In the genomic region with DNA sequence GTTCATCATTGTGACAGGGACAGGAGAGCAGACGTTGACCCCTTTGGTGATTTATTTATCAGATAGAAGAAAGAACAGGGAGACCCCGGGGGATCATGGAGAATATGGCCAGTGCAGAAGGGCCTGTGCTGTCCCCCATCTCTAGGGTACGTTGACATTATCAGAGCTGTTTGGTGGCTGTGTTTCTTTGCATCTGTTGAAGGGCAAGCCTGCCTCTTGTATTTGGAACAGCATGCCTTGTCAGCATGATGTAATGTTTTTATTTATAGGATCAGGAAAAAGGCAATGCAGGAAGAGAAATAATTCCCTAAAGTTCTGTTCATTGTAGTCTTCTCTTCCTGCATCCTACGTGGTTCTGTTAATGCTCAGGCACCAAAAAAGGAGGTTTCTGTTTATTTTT, we compare ENCODE assay signal across 16 cellular contexts. TPM values are rescaled to one million over a fixed set of nuclear protein-coding genes. Genes with fewer than 3 reads are reported as not detected.
DNase-seq lines count a peak whose midpoint lies in the region; ATAC-seq lines count a peak whose summit lies in the region.
"Had no signal": no experiment of that assay in that cellular context is flagged by ENCODE, and none has a peak within 500 bp of the region (broad histone marks: within the 10 kb centered on the region; RNA-seq: fewer than 3 reads in every experiment).

No MANE protein-coding gene starts in this region.

- H3K27me3 Mint-ChIP-seq in T-helper 17 cell, result no peaks in the 10 kb centered on the region
- no peaks in the 10 kb centered on the region for H3K27me3 Mint-ChIP-seq in naive thymus-derived CD8-positive, alpha-beta T cell
- H3K27me3 Mint-ChIP-seq: activated T-cell treated with anti-CD3 and anti-CD28 coated beads, Interleukin-2, amount 50 U/mL, for 24 hours; dendritic cell treated with granulocyte-macrophage colony-stimulating factor and Interleukin-4, amounts not matched to agents 40 ng/mL and 50 ng/mL, for 4 days; IgD-negative memory B cell; naive B cell had no signal

- ATAC-seq in activated naive CD4-positive, alpha-beta T cell treated with anti-CD3 and anti-CD28 coated beads, Interleukin-2, amount 50 U/mL, for 72 hours, result no peak
- no peak for ATAC-seq in T-helper 17 cell
- peak; percentile 86 for ATAC-seq in Right ventricle myocardium superior (ENCODE audit: poor library complexity)
- no peak for ATAC-seq in stimulated activated effector memory CD8-positive, alpha-beta T cell treated with anti-CD3 and anti-CD28 coated beads, Interleukin-12 subunit alpha, Interleukin-12 subunit beta, amount 100 ng/mL, for 72 hours
- no peak for ATAC-seq in naive thymus-derived CD8-positive, alpha-beta T cell

- no peaks in the 10 kb centered on the region for H3K9me3 ChIP-seq in T-helper 17 cell (ENCODE audit: control insufficient read depth, low read length, poor library complexity, severe bottlenecking)
- H3K9me3 ChIP-seq: esophagus squamous epithelium had no signal

- POLR2A ChIA-PET in naive thymus-derived CD8-positive, alpha-beta T cell (lab: Charles Lee), result interaction anchor here (0.6 kb wide), 1 partner anchor 13 kb away, joined by 3 read pairs; no protein-coding TSS in a partner anchor

- peaks cover 28% of the 10 kb centered on the region for H3K4me1 Mint-ChIP-seq in T-helper 17 cell
- peaks cover 39% of the 10 kb centered on the region for H3K4me1 Mint-ChIP-seq in stimulated activated effector memory CD8-positive, alpha-beta T cell treated with anti-CD3 and anti-CD28 coated beads, Interleukin-12 subunit alpha, Interleukin-12 subunit beta, amount 100 ng/mL, for 72 hours
- peaks cover 11 to 18% (median 14%) of the 10 kb centered on the region in 4 donors for H3K4me1 Mint-ChIP-seq in naive thymus-derived CD8-positive, alpha-beta T cell

- H3K9me3 Mint-ChIP-seq in activated naive CD4-positive, alpha-beta T cell treated with anti-CD3 and anti-CD28 coated beads, Interleukin-2, amount 50 U/mL, for 72 hours, result peaks cover under 1 to 1% of the 10 kb centered on the region in 2 donors
- no peaks in the 10 kb centered on the region for H3K9me3 Mint-ChIP-seq in stimulated activated effector memory CD8-positive, alpha-beta T cell treated with anti-CD3 and anti-CD28 coated beads, Interleukin-12 subunit alpha, Interleukin-12 subunit beta, amount 100 ng/mL, for 72 hours
- H3K9me3 Mint-ChIP-seq in naive thymus-derived CD8-positive, alpha-beta T cell, result peaks cover 0 to 1% (median 0%) of the 10 kb centered on the region in 9 donors
- H3K9me3 Mint-ChIP-seq: activated T-cell treated with anti-CD3 and anti-CD28 coated beads, Interleukin-2, amount 50 U/mL, for 24 hours; dendritic cell treated with granulocyte-macrophage colony-stimulating factor and Interleukin-4, amounts not matched to agents 40 ng/mL and 50 ng/mL, for 4 days; IgD-negative memory B cell had no signal

- H3K4me3 Mint-ChIP-seq in T-helper 17 cell, result no peak overlapping the region
- H3K4me3 Mint-ChIP-seq in stimulated activated effector memory CD8-positive, alpha-beta T cell treated with anti-CD3 and anti-CD28 coated beads, Interleukin-12 subunit alpha, Interleukin-12 subunit beta, amount 100 ng/mL, for 72 hours, result no peak overlapping the region
- no peak overlapping the region for H3K4me3 Mint-ChIP-seq in naive thymus-derived CD8-positive, alpha-beta T cell
- H3K4me3 Mint-ChIP-seq: activated T-cell treated with anti-CD3 and anti-CD28 coated beads, Interleukin-2, amount 50 U/mL, for 24 hours; dendritic cell treated with granulocyte-macrophage colony-stimulating factor and Interleukin-4, amounts not matched to agents 40 ng/mL and 50 ng/mL, for 4 days; naive B cell had no signal

- DNase-seq in activated naive CD4-positive, alpha-beta T cell treated with anti-CD3 and anti-CD28 coated beads, Interleukin-2, amount 50 U/mL, for 72 hours (ENCODE audit: low spot score in 2 of 2), result no peak
- DNase-seq in activated naive CD4-positive, alpha-beta T cell treated with Interleukin-2 at 50 U/mL for 16 hours, result no peak
- DNase-seq in T-helper 17 cell (no peak), Right ventricle myocardium superior (no peak), cortex of kidney (lab: John Stamatoyannopoulos, UW) (no peak), SIG-M5 treated with dmso at 0.1 percent for 504 hours (lab: John Stamatoyannopoulos, UW; ENCODE audit: unreplicated experiment) (no peak)
- DNase-seq in stimulated activated effector memory CD8-positive, alpha-beta T cell treated with anti-CD3 and anti-CD28 coated beads, Interleukin-12 subunit alpha, Interleukin-12 subunit beta, amount 100 ng/mL, for 72 hours (ENCODE audit: low spot score in 2 of 2), result no peak
- no peak for DNase-seq in naive thymus-derived CD8-positive, alpha-beta T cell
- DNase-seq: activated CD4-positive, alpha-beta T cell treated with anti-CD3 and anti-CD28 coated beads, Interleukin-2, amount 50 U/mL, for 1 hour; activated T-cell treated with anti-CD3 and anti-CD28 coated beads, Interleukin-2, amount 50 U/mL, for 24 hours; esophagus squamous epithelium; hypothalamus; naive B cell; stimulated activated naive CD4-positive, alpha-beta T cell treated with Interleukin-2 at 50 U/mL for 16 hours had no signal

- peaks cover 3 to 28% of the 10 kb centered on the region in 2 donors for H3K36me3 Mint-ChIP-seq in activated naive CD4-positive, alpha-beta T cell treated with anti-CD3 and anti-CD28 coated beads, Interleukin-2, amount 50 U/mL, for 72 hours
- peaks cover 13% of the 10 kb centered on the region for H3K36me3 Mint-ChIP-seq in T-helper 17 cell (ENCODE audit: low read depth)
- H3K36me3 Mint-ChIP-seq in stimulated activated effector memory CD8-positive, alpha-beta T cell treated with anti-CD3 and anti-CD28 coated beads, Interleukin-12 subunit alpha, Interleukin-12 subunit beta, amount 100 ng/mL, for 72 hours, result peaks cover 85% of the 10 kb centered on the region
- peaks cover 5 to 76% (median 46%) of the 10 kb centered on the region in 3 donors for H3K36me3 Mint-ChIP-seq in naive thymus-derived CD8-positive, alpha-beta T cell

- intact Hi-C loops in Right ventricle myocardium superior (cut with DNase I), result no loop called here

- H3K27ac Mint-ChIP-seq in activated naive CD4-positive, alpha-beta T cell treated with anti-CD3 and anti-CD28 coated beads, Interleukin-2, amount 50 U/mL, for 72 hours, result peak overlapping the region; percentile 19 to 61
- H3K27ac Mint-ChIP-seq in T-helper 17 cell, result peak overlapping the region; percentile 88
- peak overlapping the region; percentile 68 for H3K27ac Mint-ChIP-seq in stimulated activated effector memory CD8-positive, alpha-beta T cell treated with anti-CD3 and anti-CD28 coated beads, Interleukin-12 subunit alpha, Interleukin-12 subunit beta, amount 100 ng/mL, for 72 hours
- H3K27ac Mint-ChIP-seq in naive thymus-derived CD8-positive, alpha-beta T cell, result no peak overlapping the region
- H3K27ac Mint-ChIP-seq: activated T-cell treated with anti-CD3 and anti-CD28 coated beads, Interleukin-2, amount 50 U/mL, for 24 hours; dendritic cell treated with granulocyte-macrophage colony-stimulating factor and Interleukin-4, amounts not matched to agents 40 ng/mL and 50 ng/mL, for 4 days; IgD-negative memory B cell had no signal

RNA-seq across cellular contexts. Expression of a gene that starts 49.8 kb away (rescaled TPM):
- total RNA-seq in activated naive CD4-positive, alpha-beta T cell treated with anti-CD3 and anti-CD28 coated beads, Interleukin-2, amount 50 U/mL, for 72 hours, result 1 to 10 TPM in 1 of 2 donors, under 1 TPM in 1; 0.84 to 2.6 TPM
- 1 to 10 TPM; 2.4 to 2.6 TPM for total RNA-seq in T-helper 17 cell
- not detected for total RNA-seq in Right ventricle myocardium superior
- total RNA-seq in naive thymus-derived CD8-positive, alpha-beta T cell, result 1 to 10 TPM; 2.1 to 3.3 TPM
- under 1 TPM in 2 of 3 donors, not detected in 1; 0.28 to 0.46 TPM for polyA plus RNA-seq in naive thymus-derived CD8-positive, alpha-beta T cell

Comparison
In these comparisons a context has a peak if more than half of its experiments do, and no peak if none do; other contexts are left out.
1. H3K27ac Mint-ChIP-seq: peak in activated naive CD4-positive, alpha-beta T cell treated with anti-CD3 and anti-CD28 coated beads, Interleukin-2, amount 50 U/mL, for 72 hours (2 of 2), T-helper 17 cell (single experiment) and stimulated activated effector memory CD8-positive, alpha-beta T cell treated with anti-CD3 and anti-CD28 coated beads, Interleukin-12 subunit alpha, Interleukin-12 subunit beta, amount 100 ng/mL, for 72 hours (single experiment); none in naive thymus-derived CD8-positive, alpha-beta T cell (0 of 10).